ENCODE assay signal across 10 cellular contexts in the genomic region with DNA sequence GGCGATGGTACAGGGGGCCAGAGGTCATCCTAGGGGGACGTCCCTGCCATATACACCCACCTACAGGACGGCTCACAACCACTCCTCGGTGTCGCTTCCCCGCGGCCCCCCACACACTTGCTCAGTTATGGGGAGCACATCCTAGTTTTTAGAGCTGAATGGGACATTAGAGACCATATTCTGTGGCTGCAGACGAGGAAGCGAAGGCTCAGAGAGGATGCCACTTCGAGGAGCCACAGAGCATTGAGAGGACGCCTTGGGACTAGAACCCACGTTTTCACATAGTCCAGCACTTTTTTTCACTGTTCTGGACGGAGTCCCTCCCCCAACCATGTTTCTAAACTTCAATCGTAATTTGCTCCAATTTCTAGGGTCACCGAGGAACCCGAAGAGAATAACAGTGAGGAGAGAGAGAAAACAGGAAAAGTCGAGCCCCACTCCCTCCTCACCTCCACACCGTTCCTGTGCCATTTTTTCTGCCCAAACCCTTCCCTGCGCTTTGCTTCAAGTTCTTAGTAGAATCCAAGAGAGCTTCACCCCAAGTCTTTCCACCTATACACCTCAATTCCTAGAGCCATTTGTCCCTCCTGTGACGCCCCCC. TPM values are rescaled to one million over a fixed set of nuclear protein-coding genes. Genes with fewer than 3 reads are reported as not detected.
DNase-seq lines count a peak whose midpoint lies in the region; ATAC-seq, FAIRE-seq and TF ChIP-seq lines count a peak whose summit lies in the region.
"Had no signal": no experiment of that assay in that cellular context is flagged by ENCODE, and none has a peak within 500 bp of the region (broad histone marks: within the 10 kb centered on the region; RNA-seq: fewer than 3 reads in every experiment).

No MANE protein-coding gene starts in this region.

- H3K36me3 Mint-ChIP-seq in GM23338 (ENCODE audit: low read depth), result no peaks in the 10 kb centered on the region
- H3K36me3 Mint-ChIP-seq in astrocyte (ENCODE audit: low read depth, unreplicated experiment), result peaks cover under 1% of the 10 kb centered on the region

- peaks cover 3% of the 10 kb centered on the region; the same call in 2 of the 3 replicates for H3K9me3 Mint-ChIP-seq in GM23338
- H3K9me3 Mint-ChIP-seq in astrocyte (ENCODE audit: unreplicated experiment), result peaks cover 6% of the 10 kb centered on the region

- H4K91ac ChIP-seq in neuronal stem cell (ENCODE audit: low read depth, low read length, poor library complexity), result no peak overlapping the region

- no CpG with 5 or more reads among the region's 20 CpGs for WGBS in neuronal stem cell (ENCODE audit: extremely low coverage in 2 of 2, insufficient read length in 2 of 2, insufficient replicate concordance in 1 of 2), 2 donors

- H3K4me1 ChIP-seq in GM23338 (ENCODE audit: insufficient read depth) (peaks cover 54% of the 10 kb centered on the region), astrocyte (ENCODE audit: insufficient read depth, low read length) (no peaks in the 10 kb centered on the region), neuronal stem cell (ENCODE audit: control insufficient read depth in 2 of 2, insufficient read depth in 1 of 2, low read depth in 1 of 2, low read length in 2 of 2) (peaks cover 3 to 13% of the 10 kb centered on the region in 2 donors)

- peak overlapping the region; percentile 92 for H3K4me2 ChIP-seq in GM23338
- H3K4me2 ChIP-seq in astrocyte (ENCODE audit: low read length), result peak overlapping the region; percentile 22
- H3K4me2 ChIP-seq in neuronal stem cell (ENCODE audit: insufficient read depth, low read length, poor library complexity, severe bottlenecking), result peak overlapping the region; percentile 59

- no peak overlapping the region for H3K27ac Mint-ChIP-seq in GM23338
- no peak overlapping the region for H3K27ac Mint-ChIP-seq in astrocyte (ENCODE audit: unreplicated experiment)

- H3K4me1 Mint-ChIP-seq in GM23338 (peaks cover 36% of the 10 kb centered on the region), astrocyte (ENCODE audit: low read depth, unreplicated experiment) (peaks cover 5% of the 10 kb centered on the region)

- H3K9me3 ChIP-seq in astrocyte (ENCODE audit: insufficient read depth, low read depth, low read length) (no peaks in the 10 kb centered on the region), neuronal stem cell (replicated peaks in 1 of 2; ENCODE audit: control insufficient read depth in 2 of 2, insufficient read depth in 1 of 2, low read depth in 1 of 2, low read length in 2 of 2) (peaks cover 1 to 4% of the 10 kb centered on the region in 2 donors), MG63 (no peaks in the 10 kb centered on the region)

- ATAC-seq in GM23338, result peak; percentile 2; the same call in 2 of the 3 replicates
- no peak for ATAC-seq in HG03196 (IDR thresholded peaks at IDR 0.05; ENCODE audit: unreplicated experiment)

- no peak overlapping the region for H3K4ac ChIP-seq in neuronal stem cell (ENCODE audit: low read length)

- TF ChIP-seq POLR2A in GM12892 (IDR thresholded peaks at IDR 0.05; ENCODE audit: low read depth, low read length), result no peak

- H2AK5ac ChIP-seq in neuronal stem cell (ENCODE audit: low read depth, low read length), result no peak overlapping the region

- H4K20me1 ChIP-seq in GM23338 (replicated peaks; ENCODE audit: insufficient read depth), result peaks cover 28% of the 10 kb centered on the region
- H4K20me1 ChIP-seq in astrocyte (ENCODE audit: insufficient read depth, low read length), result no peaks in the 10 kb centered on the region

- H2AFZ ChIP-seq in GM23338 (peak overlapping the region; percentile 28; the same call in 1 of the 2 replicates), astrocyte (ENCODE audit: low read depth, low read length) (no peak overlapping the region), neuronal stem cell (ENCODE audit: low read length) (no peak overlapping the region)

- H3K27me3 Mint-ChIP-seq in GM23338 (ENCODE audit: insufficient read depth, low read depth, poor library complexity) (peaks cover 98% of the 10 kb centered on the region), astrocyte (ENCODE audit: low read depth, unreplicated experiment) (peaks cover 84% of the 10 kb centered on the region)

- no peaks in the 10 kb centered on the region for H3K79me1 ChIP-seq in neuronal stem cell (ENCODE audit: low read depth, low read length)

- H3K27ac ChIP-seq in GM23338 (ENCODE audit: low read depth), result no peak overlapping the region
- no peak overlapping the region for H3K27ac ChIP-seq in astrocyte (ENCODE audit: low read depth, low read length)
- no peak overlapping the region for H3K27ac ChIP-seq in neuronal stem cell (replicated peaks; ENCODE audit: low read length)

- H3K4me3 ChIP-seq in GM23338, result peak overlapping the region; percentile 69
- no peak overlapping the region for H3K4me3 ChIP-seq in astrocyte (ENCODE audit: insufficient read depth, low read depth, low read length)
- no peak overlapping the region for H3K4me3 ChIP-seq in neuronal stem cell (ENCODE audit: low read length in 2 of 2)
- H3K4me3 ChIP-seq in MG63, result no peak overlapping the region

- H3K9ac ChIP-seq in astrocyte (ENCODE audit: low read length), result no peak overlapping the region
- no peak overlapping the region for H3K9ac ChIP-seq in neuronal stem cell (ENCODE audit: low read depth, low read length, poor library complexity)

- H3K14ac ChIP-seq in neuronal stem cell (ENCODE audit: low read length), result no peak overlapping the region

- H3K79me2 ChIP-seq in GM23338 (replicated peaks; ENCODE audit: insufficient read depth) (no peaks in the 10 kb centered on the region), astrocyte (ENCODE audit: insufficient read depth, low read length) (no peaks in the 10 kb centered on the region)

- FAIRE-seq in astrocyte (lab: Jason Lieb, UNC) (no peak), GM12892 (lab: Jason Lieb, UNC) (no peak)

- H3K36me3 ChIP-seq in GM23338 (ENCODE audit: insufficient read depth), result no peaks in the 10 kb centered on the region
- H3K36me3 ChIP-seq in astrocyte (ENCODE audit: insufficient read depth, low read length), result no peaks in the 10 kb centered on the region
- no peaks in the 10 kb centered on the region for H3K36me3 ChIP-seq in neuronal stem cell (replicated peaks in 1 of 2; ENCODE audit: control insufficient read depth in 2 of 2, insufficient read depth in 2 of 2, low read length in 2 of 2)
- no peaks in the 10 kb centered on the region for H3K36me3 ChIP-seq in MG63

- H2BK120ac ChIP-seq in neuronal stem cell (ENCODE audit: low read depth, low read length), result no peak overlapping the region

- H2BK12ac ChIP-seq in neuronal stem cell (ENCODE audit: low read length), result no peak overlapping the region

- no peaks in the 10 kb centered on the region for H3K9me2 ChIP-seq in GM23338 (ENCODE audit: insufficient read depth)

- no peak overlapping the region for H2BK15ac ChIP-seq in neuronal stem cell (ENCODE audit: low read length)

- peak overlapping the region; percentile 67 for H3K4me3 Mint-ChIP-seq in GM23338
- peak overlapping the region; percentile 82 for H3K4me3 Mint-ChIP-seq in astrocyte (ENCODE audit: unreplicated experiment)

- H3K23ac ChIP-seq in neuronal stem cell (ENCODE audit: low read depth, low read length, poor library complexity), result no peak overlapping the region

- H3K18ac ChIP-seq in neuronal stem cell (ENCODE audit: low read length), result no peak overlapping the region

- TF ChIP-seq CTCF in GM23338 (conservative IDR thresholded peaks at IDR 0.05; ENCODE audit: low read depth in 2 of 2) (no peak), astrocyte (IDR thresholded peaks at IDR 0.05; ENCODE audit: insufficient read depth, low read depth, low read length) (no peak)

- DNase-seq in NCI-H2227 (lab: John Stamatoyannopoulos, UW; ENCODE audit: unreplicated experiment), result peak; percentile 45
- no peak for DNase-seq in NCI-H2227 treated with DMSO at 0.1 percent for 48 hours (lab: John Stamatoyannopoulos, UW)
- no peak for DNase-seq in GM23338 (ENCODE audit: low spot score)
- no peak for DNase-seq in astrocyte (ENCODE audit: low read depth)
- DNase-seq in neuronal stem cell (ENCODE audit: low spot score), result no peak
- no peak for DNase-seq in GM12892 (ENCODE audit: insufficient read length)
- no peak for DNase-seq in MG63
- DNase-seq: central memory CD4-positive, alpha-beta T cell had no signal

- no peak overlapping the region for H2BK5ac ChIP-seq in neuronal stem cell (ENCODE audit: low read length)

- peaks cover 100% of the 10 kb centered on the region for H3K27me3 ChIP-seq in GM23338 (ENCODE audit: insufficient read depth)
- H3K27me3 ChIP-seq in astrocyte (ENCODE audit: insufficient read depth, low read length), result peaks cover 78% of the 10 kb centered on the region
- peaks cover 21 to 93% (median 81%) of the 10 kb centered on the region in 3 experiments for H3K27me3 ChIP-seq in neuronal stem cell (ENCODE audit: control insufficient read depth in 3 of 3, insufficient read depth in 3 of 3, low read depth in 1 of 3, low read length in 3 of 3)
- peaks cover 36% of the 10 kb centered on the region for H3K27me3 ChIP-seq in MG63

- no peak overlapping the region for H4K8ac ChIP-seq in neuronal stem cell (ENCODE audit: low read depth, low read length)

- H3F3A ChIP-seq in GM23338 (replicated peaks; ENCODE audit: low read depth), result peaks cover 17% of the 10 kb centered on the region; the same call in 1 of the 2 replicates

TF ChIP-seq in GM23338, 12 proteins besides CTCF, POLR2A, EP300 and RAD21 (continues in another document):
- TF ChIP-seq, protein P1, sequence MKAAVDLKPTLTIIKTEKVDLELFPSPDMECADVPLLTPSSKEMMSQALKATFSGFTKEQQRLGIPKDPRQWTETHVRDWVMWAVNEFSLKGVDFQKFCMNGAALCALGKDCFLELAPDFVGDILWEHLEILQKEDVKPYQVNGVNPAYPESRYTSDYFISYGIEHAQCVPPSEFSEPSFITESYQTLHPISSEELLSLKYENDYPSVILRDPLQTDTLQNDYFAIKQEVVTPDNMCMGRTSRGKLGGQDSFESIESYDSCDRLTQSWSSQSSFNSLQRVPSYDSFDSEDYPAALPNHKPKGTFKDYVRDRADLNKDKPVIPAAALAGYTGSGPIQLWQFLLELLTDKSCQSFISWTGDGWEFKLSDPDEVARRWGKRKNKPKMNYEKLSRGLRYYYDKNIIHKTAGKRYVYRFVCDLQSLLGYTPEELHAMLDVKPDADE (IDR thresholded peaks at IDR 0.05), result no peak
- no peak for TF ChIP-seq CREB1 (CRISPR knock-in tag; IDR thresholded peaks at IDR 0.05; ENCODE audit: low read depth)

RNA-seq across cellular contexts. Expression of a gene that starts 0.6 kb away (rescaled TPM):
- 0.78 TPM in 1 of 2 replicates, not detected in the other for total RNA-seq in GM23338 (2014; rRNA removed; shearing (Covaris generic))
- 0.26 and 0.37 TPM in 2 replicates for polyA plus RNA-seq in GM23338 (2016; fragmentation: Nextera tagmentation; extraction: Ambion mirVana)
- total RNA-seq in astrocyte, result not detected in 2 replicates
- 0.08 TPM for polyA plus RNA-seq in neuronal stem cell (2013, experiment 1 of 2)
- 0.17 TPM for polyA plus RNA-seq in neuronal stem cell (2013, experiment 2 of 2)
- polyA plus RNA-seq in GM12892 (2012; ENCODE audit: missing spikeins), result 2.4 TPM
- total RNA-seq in MG63 (2014; rRNA removed; shearing (Covaris generic); ENCODE audit: low replicate concordance), result not detected in 2 replicates
- total RNA-seq: left lobe of liver had no signal

RNA-seq across cellular contexts. Expression of a gene that starts 39.8 kb away (rescaled TPM):
- 1.6 and 4.8 TPM in 2 replicates for total RNA-seq in GM23338 (2014; rRNA removed; shearing (Covaris generic))
- 3.7 and 5.3 TPM in 2 replicates for polyA plus RNA-seq in GM23338 (2016; fragmentation: Nextera tagmentation; extraction: Ambion mirVana)
- total RNA-seq in astrocyte, result not detected in 2 replicates
- polyA plus RNA-seq in neuronal stem cell (2013, experiment 1 of 2), result 0.11 TPM
- polyA plus RNA-seq in neuronal stem cell (2013, experiment 2 of 2), result 0.06 TPM
- polyA plus RNA-seq in GM12892 (2012; ENCODE audit: missing spikeins), result 0.38 TPM
- total RNA-seq in MG63 (2014; rRNA removed; shearing (Covaris generic); ENCODE audit: low replicate concordance), result 0.36 TPM in 1 of 2 replicates, not detected in the other

Comparison
In these comparisons a context has a peak if more than half of its experiments do, and no peak if none do; other contexts are left out.
1. H3K4me2 ChIP-seq: peak in every context shown above with its lines; median percentile 92 in GM23338; 59 in neuronal stem cell; 22 in astrocyte.